ENCODE assay signal across 1 cellular context in the genomic region with DNA sequence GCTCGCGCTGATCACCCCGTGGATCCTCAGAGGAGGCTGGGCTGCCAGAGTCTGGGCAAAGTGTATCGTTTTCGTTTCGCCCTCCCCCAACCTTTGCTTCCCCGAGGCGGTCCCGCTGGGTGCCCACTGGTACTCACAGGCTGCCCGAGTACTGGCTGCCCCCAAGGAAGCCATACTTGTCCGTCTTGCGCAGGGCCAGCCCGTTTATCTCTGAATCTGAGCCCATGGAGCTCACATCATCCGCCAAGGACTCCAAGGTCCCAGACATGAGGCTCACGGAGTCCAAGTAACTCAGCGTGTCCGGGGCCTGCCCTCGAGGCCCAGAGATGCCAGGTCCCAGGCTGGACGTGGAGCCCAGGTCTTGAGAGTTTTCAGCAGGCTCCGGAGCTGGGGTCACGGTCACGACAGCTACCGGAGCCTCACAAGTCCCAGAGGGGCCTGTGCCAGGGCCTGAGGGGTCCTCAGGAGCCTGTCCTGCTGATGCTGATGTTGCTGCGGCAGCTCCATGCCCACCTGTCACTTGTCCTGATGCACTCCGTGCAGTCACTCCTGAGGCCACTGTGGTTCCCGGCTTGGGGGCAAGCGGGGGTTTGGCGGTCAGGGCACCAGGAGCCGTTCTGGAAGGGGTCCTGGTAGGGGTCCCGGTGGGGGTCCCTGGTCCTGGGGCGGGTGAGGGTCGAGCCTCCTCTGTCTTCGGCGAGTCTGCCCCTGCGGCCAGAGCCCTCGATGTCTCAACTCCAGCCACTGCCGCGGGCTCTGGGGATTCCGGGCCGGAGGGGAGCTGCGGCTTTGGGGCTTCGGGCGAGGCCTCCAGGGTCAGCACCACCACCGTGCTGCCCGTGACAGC.
TF ChIP-seq lines count a peak whose summit lies in the region.

No MANE protein-coding gene starts in this region.

TF ChIP-seq in HepG2, 621 proteins besides CTCF, POLR2A, EP300 and RAD21 (continued from another document and continues in another):
- no peak for TF ChIP-seq ZBTB40 (IDR thresholded peaks at IDR 0.05)
- 0 out of 2 replicates have a peak, but pooled peaks have one; percentile 19 for TF ChIP-seq ZBTB40 (CRISPR knock-in tag; IDR thresholded peaks at IDR 0.05)
- no peak for TF ChIP-seq STAT5B (CRISPR knock-in tag; IDR thresholded peaks at IDR 0.05)
- no peak for TF ChIP-seq DPF2 (CRISPR knock-in tag; IDR thresholded peaks at IDR 0.05; ENCODE audit: borderline replicate concordance, low read depth)
- TF ChIP-seq FIP1L1 (IDR thresholded peaks at IDR 0.05; ENCODE audit: borderline replicate concordance, insufficient read depth, low read depth, low read length): no peak
- TF ChIP-seq ZNF281 (CRISPR knock-in tag; IDR thresholded peaks at IDR 0.05; ENCODE audit: borderline replicate concordance): no peak
- no peak for TF ChIP-seq GRHL1 (CRISPR knock-in tag; conservative IDR thresholded peaks at IDR 0.05)
- peak; percentile 42; the same call in 1 of the 2 replicates for TF ChIP-seq ZNF776 (CRISPR knock-in tag; IDR thresholded peaks at IDR 0.05)
- TF ChIP-seq ZNF414 (CRISPR knock-in tag; IDR thresholded peaks at IDR 0.05): no peak
- no peak for TF ChIP-seq ZBTB20 (CRISPR knock-in tag; IDR thresholded peaks at IDR 0.05; ENCODE audit: borderline replicate concordance, low read depth)
- TF ChIP-seq ZNF30 (CRISPR knock-in tag; IDR thresholded peaks at IDR 0.05): no peak
- TF ChIP-seq RFX1 (IDR thresholded peaks at IDR 0.05): no peak
- TF ChIP-seq NR2C2 (CRISPR knock-in tag; IDR thresholded peaks at IDR 0.05; ENCODE audit: borderline replicate concordance): 0 out of 2 replicates have a peak, but pooled peaks have one; percentile 16
- no peak for TF ChIP-seq SIX1 (CRISPR knock-in tag; IDR thresholded peaks at IDR 0.05; ENCODE audit: borderline replicate concordance)
- TF ChIP-seq, protein P1, sequence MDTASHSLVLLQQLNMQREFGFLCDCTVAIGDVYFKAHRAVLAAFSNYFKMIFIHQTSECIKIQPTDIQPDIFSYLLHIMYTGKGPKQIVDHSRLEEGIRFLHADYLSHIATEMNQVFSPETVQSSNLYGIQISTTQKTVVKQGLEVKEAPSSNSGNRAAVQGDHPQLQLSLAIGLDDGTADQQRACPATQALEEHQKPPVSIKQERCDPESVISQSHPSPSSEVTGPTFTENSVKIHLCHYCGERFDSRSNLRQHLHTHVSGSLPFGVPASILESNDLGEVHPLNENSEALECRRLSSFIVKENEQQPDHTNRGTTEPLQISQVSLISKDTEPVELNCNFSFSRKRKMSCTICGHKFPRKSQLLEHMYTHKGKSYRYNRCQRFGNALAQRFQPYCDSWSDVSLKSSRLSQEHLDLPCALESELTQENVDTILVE (CRISPR knock-in tag; IDR thresholded peaks at IDR 0.05): no peak
- no peak for TF ChIP-seq HOXA5 (CRISPR knock-in tag; IDR thresholded peaks at IDR 0.05)
- TF ChIP-seq ZNF749 (CRISPR knock-in tag; IDR thresholded peaks at IDR 0.05; ENCODE audit: borderline replicate concordance): no peak
- TF ChIP-seq ZC3H4 (CRISPR knock-in tag; IDR thresholded peaks at IDR 0.05; ENCODE audit: borderline replicate concordance): no peak
- TF ChIP-seq GTF2F1 (IDR thresholded peaks at IDR 0.05; ENCODE audit: low read length): no peak
- no peak for TF ChIP-seq CBX5 (CRISPR knock-in tag; IDR thresholded peaks at IDR 0.05; ENCODE audit: borderline replicate concordance)
- no peak for TF ChIP-seq ZBTB10 (CRISPR knock-in tag; IDR thresholded peaks at IDR 0.05; ENCODE audit: borderline replicate concordance)
- no peak for TF ChIP-seq TAF15 (IDR thresholded peaks at IDR 0.05; ENCODE audit: low read depth, low read length, poor library complexity, severe bottlenecking)
- no peak for TF ChIP-seq SNAI1 (CRISPR knock-in tag; IDR thresholded peaks at IDR 0.05; ENCODE audit: borderline replicate concordance)
- TF ChIP-seq ZSCAN29 (CRISPR knock-in tag; conservative IDR thresholded peaks at IDR 0.05): 0 out of 2 replicates have a peak, but pooled peaks have one; percentile 28
- no peak for TF ChIP-seq ZBTB8A (CRISPR knock-in tag; IDR thresholded peaks at IDR 0.05; ENCODE audit: borderline replicate concordance, low read depth)
- TF ChIP-seq ZNF761 (CRISPR knock-in tag; conservative IDR thresholded peaks at IDR 0.05): 0 out of 2 replicates have a peak, but pooled peaks have one; percentile 12
- TF ChIP-seq PPARG (CRISPR knock-in tag; conservative IDR thresholded peaks at IDR 0.05): no peak
- TF ChIP-seq RBM39 (IDR thresholded peaks at IDR 0.05; ENCODE audit: low read depth, low read length, poor library complexity, severe bottlenecking): no peak
- no peak for TF ChIP-seq TEAD2 (CRISPR knock-in tag; IDR thresholded peaks at IDR 0.05)
- TF ChIP-seq CSRNP2 (CRISPR knock-in tag; conservative IDR thresholded peaks at IDR 0.05; ENCODE audit: low read depth): no peak
- TF ChIP-seq POLR2AphosphoS2 (IDR thresholded peaks at IDR 0.05; ENCODE audit: low read depth, low read length): no peak
- TF ChIP-seq AHR (CRISPR knock-in tag; IDR thresholded peaks at IDR 0.05): 0 out of 2 replicates have a peak, but pooled peaks have one; percentile 24
- TF ChIP-seq NFATC3 (CRISPR knock-in tag; IDR thresholded peaks at IDR 0.05): peak; percentile 85; the same call in 1 of the 2 replicates
- no peak for TF ChIP-seq ZNF460 (CRISPR knock-in tag; IDR thresholded peaks at IDR 0.05; ENCODE audit: borderline replicate concordance)
- no peak for TF ChIP-seq ZNF121 (CRISPR knock-in tag; IDR thresholded peaks at IDR 0.05)
- TF ChIP-seq ZNF264 (CRISPR knock-in tag; IDR thresholded peaks at IDR 0.05): no peak
- no peak for TF ChIP-seq ZSCAN25 (CRISPR knock-in tag; IDR thresholded peaks at IDR 0.05)
